Comparison of ENCODE assay signal across 8 cellular contexts in genomic region chr6:34196116-34196832, GRCh38.
DNase-seq lines count a peak whose midpoint lies in the region; ATAC-seq and TF ChIP-seq lines count a peak whose summit lies in the region.

No MANE protein-coding gene starts in this region.

- peaks cover 3 to 8% of the 10 kb centered on the region in 2 donors for H3K4me1 ChIP-seq in mucosa of rectum (ENCODE audit: control insufficient read depth in 2 of 2, insufficient read depth in 2 of 2, low read length in 2 of 2)

- TF ChIP-seq CTCF in GM12872 (IDR thresholded peaks at IDR 0.05; ENCODE audit: insufficient read depth, low read depth, low read length): peak; percentile 96

- no peak overlapping the region for H3K27ac ChIP-seq in mucosa of rectum (ENCODE audit: low read depth in 2 of 2, low read length in 2 of 2)

- H3K4me3 ChIP-seq in mucosa of rectum (ENCODE audit: low read length in 2 of 2): peak overlapping the region; percentile 62 to 75

- no peaks in the 10 kb centered on the region for H3K36me3 ChIP-seq in mucosa of rectum (ENCODE audit: control insufficient read depth in 2 of 2, insufficient read depth in 2 of 2, low read length in 2 of 2)

- ATAC-seq in HG03064 (IDR thresholded peaks at IDR 0.05; ENCODE audit: low read depth, unreplicated experiment): peak; percentile 65
- ATAC-seq in HG02840 (IDR thresholded peaks at IDR 0.05; ENCODE audit: low FRiP score, unreplicated experiment): no peak

- H3K9ac ChIP-seq in mucosa of rectum (ENCODE audit: low read depth in 1 of 2, low read length in 2 of 2): peak overlapping the region; percentile 48 to 49

- H3K9me3 ChIP-seq in mucosa of rectum (ENCODE audit: control insufficient read depth in 2 of 2, low read length in 2 of 2): no peaks in the 10 kb centered on the region

- H3K27me3 ChIP-seq in mucosa of rectum (ENCODE audit: control insufficient read depth in 2 of 2, insufficient read depth in 2 of 2, low read length in 2 of 2): no peaks in the 10 kb centered on the region

- DNase-seq in NOMO-1 treated with DMSO at 0.1 percent for 48 hours (lab: John Stamatoyannopoulos, UW; ENCODE audit: unreplicated experiment) (peak; percentile 63), epidermal melanocyte (ENCODE audit: insufficient read length, low spot score) (peak; percentile 93)
- peak; percentile 96 for DNase-seq in activated CD8-positive, alpha-beta memory T cell treated with anti-CD3 and anti-CD28 coated beads, Interleukin-2, amount 50 U/mL, for 4 hours
- DNase-seq in stimulated activated CD8-positive, alpha-beta memory T cell treated with anti-CD3 and anti-CD28 coated beads, Interleukin-2, amount 100 ng/mL, for 48 hours (ENCODE audit: low read depth in 2 of 2): peak; percentile 82
